Comparison of ENCODE assay signal across 9 cellular contexts in genomic region chr17:6279659-6280058, GRCh38.
DNase-seq lines count a peak whose midpoint lies in the region; ATAC-seq, FAIRE-seq and TF ChIP-seq lines count a peak whose summit lies in the region.
"Had no signal": no experiment of that assay in that cellular context is flagged by ENCODE, and none has a peak within 500 bp of the region (broad histone marks: within the 10 kb centered on the region; RNA-seq: fewer than 3 reads in every experiment).

No MANE protein-coding gene starts in this region.

- FAIRE-seq in frontal cortex (lab: Jason Lieb, UNC) = no peak

- H3K4me3 ChIP-seq in Panc1 (ENCODE audit: low read depth in 2 of 2, low read length in 2 of 2) = no peak overlapping the region
- no peak overlapping the region for H3K4me3 ChIP-seq in kidney epithelial cell (ENCODE audit: low read depth, low read length)
- no peak overlapping the region for H3K4me3 ChIP-seq in suprapubic skin

- POLR2A ChIA-PET in Panc1 (lab: Charles Lee) = no interaction called here

- no peak overlapping the region for H3K27ac ChIP-seq in Panc1 (ENCODE audit: low read length)
- H3K27ac ChIP-seq in suprapubic skin = no peak overlapping the region

- BruUV-seq in Panc1 (replicated peaks; lab: Mats Ljungman, UMichigan) = no TSS peak

- DNase-seq in DMS153 treated with DMSO at 0.1 percent for 48 hours (lab: John Stamatoyannopoulos, UW; ENCODE audit: unreplicated experiment) (peak; percentile 27), KBM-7 (peak; percentile 2), Panc1 (ENCODE audit: low read depth, low spot score) (peak; percentile 25), kidney epithelial cell (ENCODE audit: low read depth) (peak; percentile 16), suprapubic skin (ENCODE audit: low spot score in 2 of 2) (no peak), frontal cortex (ENCODE audit: low spot score in 2 of 2) (no peak), globus pallidus (ENCODE audit: low spot score) (no peak)
- no peak for DNase-seq in activated CD8-positive, alpha-beta memory T cell treated with anti-CD3 and anti-CD28 coated beads, Interleukin-2, amount 50 U/mL, for 4 hours
- DNase-seq: activated naive CD8-positive, alpha-beta T cell treated with anti-CD3 and anti-CD28 coated beads for 36 hours had no signal

- H3K27me3 ChIP-seq in Panc1 (ENCODE audit: control insufficient read depth, insufficient read depth, low read length) (no peaks in the 10 kb centered on the region), kidney epithelial cell (ENCODE audit: control insufficient read depth, insufficient read depth, low read length) (no peaks in the 10 kb centered on the region), suprapubic skin (no peaks in the 10 kb centered on the region)

- in situ Hi-C loops in KBM-7 (cut with MboI; ENCODE audit: low pct_unique_long_range_greater_than_20kb, low sequenced_read_pairs) (no loop called here), Panc1 (cut with HindIII; ENCODE audit: low pct_unique_long_range_greater_than_20kb, low sequenced_read_pairs) (no loop called here)

- WGBS in suprapubic skin = 23% methylated on average over 7 of the region's 7 CpGs

- H3K4me1 ChIP-seq in Panc1 (ENCODE audit: control insufficient read depth, insufficient read depth, low read length) = no peaks in the 10 kb centered on the region
- no peaks in the 10 kb centered on the region for H3K4me1 ChIP-seq in suprapubic skin

- intact Hi-C loops in Panc1 (cut with micrococcal nuclease; ENCODE audit: unreplicated experiment) = no loop called here

- ATAC-seq in Panc1 = no peak

- H3K36me3 ChIP-seq in Panc1 (ENCODE audit: control insufficient read depth, insufficient read depth, low read length) = no peaks in the 10 kb centered on the region
- H3K36me3 ChIP-seq in kidney epithelial cell (ENCODE audit: control insufficient read depth, insufficient read depth, low read length) = no peaks in the 10 kb centered on the region
- no peaks in the 10 kb centered on the region for H3K36me3 ChIP-seq in suprapubic skin

- CTCF ChIA-PET in Panc1 (lab: Charles Lee) = no interaction called here

- TF ChIP-seq EP300 in suprapubic skin (IDR thresholded peaks at IDR 0.05) = no peak

- no peaks in the 10 kb centered on the region for H3K9me3 ChIP-seq in Panc1 (ENCODE audit: control insufficient read depth, insufficient read depth, low read depth, low read length)
- no peaks in the 10 kb centered on the region for H3K9me3 ChIP-seq in suprapubic skin

- TF ChIP-seq CTCF in Panc1 (IDR thresholded peaks at IDR 0.05) (peak; percentile 44), kidney epithelial cell (IDR thresholded peaks at IDR 0.05; ENCODE audit: insufficient read depth, low read length, poor library complexity, severe bottlenecking) (peak; percentile 62), suprapubic skin (IDR thresholded peaks at IDR 0.05) (no peak)

- no peak for TF ChIP-seq POLR2A in suprapubic skin (IDR thresholded peaks at IDR 0.05)

Comparison
In these comparisons a context has a peak if more than half of its experiments do, and no peak if none do; other contexts are left out.
1. DNase-seq: peak in DMS153 treated with DMSO at 0.1 percent for 48 hours (single experiment), KBM-7 (single experiment), Panc1 (single experiment) and kidney epithelial cell (single experiment); none in activated CD8-positive, alpha-beta memory T cell treated with anti-CD3 and anti-CD28 coated beads, Interleukin-2, amount 50 U/mL, for 4 hours (single experiment), suprapubic skin (0 of 2), frontal cortex (0 of 2) and globus pallidus (single experiment).
2. CTCF ChIP-seq: peak in Panc1 (single experiment) and kidney epithelial cell (single experiment); none in suprapubic skin (0 of 2).